In the genomic region with DNA sequence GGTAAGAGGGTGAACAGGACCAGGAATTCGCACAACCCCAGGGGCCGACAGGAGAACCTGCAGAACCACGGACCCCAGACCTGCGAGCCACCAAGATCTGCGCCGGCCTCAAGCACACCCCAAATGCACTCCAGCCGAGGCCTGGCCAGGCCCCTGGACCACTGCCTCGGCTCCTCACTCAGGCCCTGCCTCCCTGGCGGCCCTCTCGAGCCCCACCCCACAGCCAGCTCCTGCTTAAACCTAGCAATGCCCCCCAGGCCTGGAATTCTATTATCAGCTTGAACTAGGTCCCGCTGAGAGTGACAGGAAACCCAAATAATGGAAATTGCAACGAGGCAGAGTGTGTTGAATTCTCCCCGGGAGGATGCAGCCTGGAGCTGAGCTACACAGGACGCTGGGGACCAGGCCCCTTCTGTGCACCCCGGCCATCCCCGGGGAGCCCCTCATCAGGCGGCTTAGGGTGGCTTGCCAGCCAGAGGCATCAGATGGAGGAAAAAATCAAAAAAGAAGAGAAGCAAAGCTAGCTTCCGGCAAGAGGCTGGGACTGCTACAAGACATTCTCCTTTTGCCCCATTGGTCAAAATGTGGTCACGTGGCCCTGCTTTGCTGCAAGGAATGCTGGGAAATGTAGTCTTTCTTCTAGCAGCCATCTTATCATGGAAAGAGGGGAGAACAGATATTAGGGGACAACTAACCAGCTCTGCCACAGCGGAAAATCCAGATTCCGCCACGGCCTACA, we compare ENCODE assay signal across 8 cellular contexts. TPM values are rescaled to one million over a fixed set of nuclear protein-coding genes. Genes with fewer than 3 reads are reported as not detected.
A peak's percentile ranks its signal among the peaks of the same experiment; 100 is the strongest.
DNase-seq lines count a peak whose midpoint lies in the region; ATAC-seq and TF ChIP-seq lines count a peak whose summit lies in the region.

No MANE protein-coding gene starts in this region.

- H3K27ac ChIP-seq in KMS-11, result no peak overlapping the region
- no peak overlapping the region for H3K27ac ChIP-seq in neural progenitor cell

- H3K4me2 ChIP-seq in KMS-11, result peak overlapping the region; percentile 34; the same call in 1 of the 2 replicates
- peak overlapping the region; percentile 66 for H3K4me2 ChIP-seq in neural progenitor cell

- H3K27me3 Mint-ChIP-seq in neural progenitor cell (ENCODE audit: insufficient read depth, low read depth), result peaks cover 5% of the 10 kb centered on the region
- no peaks in the 10 kb centered on the region for H3K27me3 Mint-ChIP-seq in stimulated activated naive CD8-positive, alpha-beta T cell treated with anti-CD3 and anti-CD28 coated beads, Interleukin-15, Interleukin-2, amounts not matched to agents 100 ng/mL and 50 ng/mL, for 24 hours

- peak overlapping the region; percentile 91 for H2AFZ ChIP-seq in KMS-11 (ENCODE audit: low read depth)
- H2AFZ ChIP-seq in neural progenitor cell (replicated peaks), result peak overlapping the region; percentile 97

- no peak for ATAC-seq in HG02852 (IDR thresholded peaks at IDR 0.05; ENCODE audit: unreplicated experiment)

- DNase-seq in GDM1 (lab: John Stamatoyannopoulos, UW) (peak; percentile 31), RPMI8226 (peak; percentile 86), fibroblast of the conjunctiva (ENCODE audit: low read depth) (peak; percentile 89), neural progenitor cell (ENCODE audit: low spot score) (peak; percentile 91)
- peak; percentile 65 for DNase-seq in activated T-helper 9 cell treated with anti-CD3 and anti-CD28 coated beads, Interleukin-2, amount 50 U/mL, for 16 hours (ENCODE audit: low read depth)

- H3K9ac ChIP-seq in KMS-11, result no peak overlapping the region
- no peak overlapping the region for H3K9ac ChIP-seq in neural progenitor cell

- TF ChIP-seq CTCF in KMS-11 (conservative IDR thresholded peaks at IDR 0.05; ENCODE audit: low read depth, low read length) (no peak), neural progenitor cell (IDR thresholded peaks at IDR 0.05) (no peak)

- H3K9me3 ChIP-seq in neural progenitor cell (ENCODE audit: low read depth), result no peaks in the 10 kb centered on the region

- H3K4me1 Mint-ChIP-seq in neural progenitor cell, result peaks cover 18% of the 10 kb centered on the region
- peaks cover 1% of the 10 kb centered on the region for H3K4me1 Mint-ChIP-seq in stimulated activated naive CD8-positive, alpha-beta T cell treated with anti-CD3 and anti-CD28 coated beads, Interleukin-15, Interleukin-2, amounts not matched to agents 100 ng/mL and 50 ng/mL, for 24 hours (ENCODE audit: low read depth)

- H3K27me3 ChIP-seq in KMS-11 (ENCODE audit: insufficient read depth, low read depth) (peaks cover 28% of the 10 kb centered on the region), neural progenitor cell (no peaks in the 10 kb centered on the region)

- no peaks in the 10 kb centered on the region for H3F3A ChIP-seq in neural progenitor cell (ENCODE audit: low read depth)

- H3K4me1 ChIP-seq in KMS-11 (ENCODE audit: low read depth, poor library complexity, severe bottlenecking) (peaks cover 9% of the 10 kb centered on the region), neural progenitor cell (no peaks in the 10 kb centered on the region)

- no peaks in the 10 kb centered on the region for H4K20me1 ChIP-seq in KMS-11 (ENCODE audit: insufficient read depth)
- no peaks in the 10 kb centered on the region for H4K20me1 ChIP-seq in neural progenitor cell (ENCODE audit: low read depth)

- no peaks in the 10 kb centered on the region for H3K9me3 Mint-ChIP-seq in neural progenitor cell
- H3K9me3 Mint-ChIP-seq in stimulated activated naive CD8-positive, alpha-beta T cell treated with anti-CD3 and anti-CD28 coated beads, Interleukin-15, Interleukin-2, amounts not matched to agents 100 ng/mL and 50 ng/mL, for 24 hours, result no peaks in the 10 kb centered on the region

- peak overlapping the region; percentile 79 for H3K4me3 Mint-ChIP-seq in neural progenitor cell
- H3K4me3 Mint-ChIP-seq in stimulated activated naive CD8-positive, alpha-beta T cell treated with anti-CD3 and anti-CD28 coated beads, Interleukin-15, Interleukin-2, amounts not matched to agents 100 ng/mL and 50 ng/mL, for 24 hours, result peak overlapping the region; percentile 57

- H3K36me3 Mint-ChIP-seq in neural progenitor cell, result no peaks in the 10 kb centered on the region
- H3K36me3 Mint-ChIP-seq in stimulated activated naive CD8-positive, alpha-beta T cell treated with anti-CD3 and anti-CD28 coated beads, Interleukin-15, Interleukin-2, amounts not matched to agents 100 ng/mL and 50 ng/mL, for 24 hours (ENCODE audit: low read depth), result no peaks in the 10 kb centered on the region

- peak overlapping the region; percentile 95 for H3K27ac Mint-ChIP-seq in neural progenitor cell
- peak overlapping the region; percentile 63 for H3K27ac Mint-ChIP-seq in stimulated activated naive CD8-positive, alpha-beta T cell treated with anti-CD3 and anti-CD28 coated beads, Interleukin-15, Interleukin-2, amounts not matched to agents 100 ng/mL and 50 ng/mL, for 24 hours

- H3K79me2 ChIP-seq in KMS-11 (ENCODE audit: insufficient read depth, low read depth) (no peaks in the 10 kb centered on the region), neural progenitor cell (ENCODE audit: low read depth) (no peaks in the 10 kb centered on the region)

- no peaks in the 10 kb centered on the region for H3K36me3 ChIP-seq in KMS-11 (ENCODE audit: insufficient read depth)
- H3K36me3 ChIP-seq in neural progenitor cell, result no peaks in the 10 kb centered on the region

- H3K4me3 ChIP-seq in KMS-11 (IDR thresholded peaks at IDR 0.05; ENCODE audit: insufficient read depth, low read depth, low read length) (no peak overlapping the region), neural progenitor cell (peak overlapping the region; percentile 17)

RNA-seq across cellular contexts. Expression of gene ENPP7, which starts 2.4 kb away (rescaled TPM):
- not detected in 2 replicates for total RNA-seq in neural progenitor cell (ENCODE audit: low replicate concordance)

RNA-seq across cellular contexts. Expression of gene CBX2, which starts 49.6 kb away (rescaled TPM):
- total RNA-seq in neural progenitor cell (ENCODE audit: low replicate concordance), result 53.5 and 155 TPM in 2 replicates

Comparison
In these comparisons a context has a peak if more than half of its experiments do, and no peak if none do; other contexts are left out.
1. DNase-seq: peak in every context shown above with its lines; median percentile 91 in neural progenitor cell; 89 in fibroblast of the conjunctiva; 86 in RPMI8226; 65 in activated T-helper 9 cell treated with anti-CD3 and anti-CD28 coated beads, Interleukin-2, amount 50 U/mL, for 16 hours; 31 in GDM1.